In genomic region chr1:109423498-109423897, GRCh38 we compare ENCODE assay signal across 13 cellular contexts. TPM values are rescaled to one million over a fixed set of nuclear protein-coding genes. Genes with fewer than 3 reads are reported as not detected.
DNase-seq lines count a peak whose midpoint lies in the region; TF ChIP-seq lines count a peak whose summit lies in the region.
"Had no signal": no experiment of that assay in that cellular context is flagged by ENCODE, and none has a peak within 500 bp of the region (broad histone marks: within the 10 kb centered on the region; RNA-seq: fewer than 3 reads in every experiment).

No MANE protein-coding gene starts in this region.

- peaks cover 34% of the 10 kb centered on the region for H3F3A ChIP-seq in PC-9 (ENCODE audit: insufficient read depth, low read depth)

- H3K27me3 ChIP-seq in breast epithelium (no peaks in the 10 kb centered on the region), PC-9 (ENCODE audit: insufficient read depth, low read depth) (no peaks in the 10 kb centered on the region), vagina (no peaks in the 10 kb centered on the region), dorsolateral prefrontal cortex (no peaks in the 10 kb centered on the region)
- H3K27me3 ChIP-seq in effector memory CD4-positive, alpha-beta T cell (replicated peaks; ENCODE audit: control insufficient read depth, insufficient read depth, low read length, poor library complexity, severe bottlenecking), result no peaks in the 10 kb centered on the region

- H3K4me1 ChIP-seq in breast epithelium, result peaks cover 4 to 12% of the 10 kb centered on the region in 2 donors
- peaks cover 27% of the 10 kb centered on the region for H3K4me1 ChIP-seq in PC-9 (replicated peaks; ENCODE audit: insufficient read depth)
- H3K4me1 ChIP-seq in effector memory CD4-positive, alpha-beta T cell (ENCODE audit: control insufficient read depth, insufficient read depth, low read length, poor library complexity, severe bottlenecking), result peaks cover 7% of the 10 kb centered on the region
- peaks cover 38% of the 10 kb centered on the region for H3K4me1 ChIP-seq in vagina

- H3K4me3 Mint-ChIP-seq in MCF 10A (ENCODE audit: unreplicated experiment), result no peak overlapping the region
- peak overlapping the region; percentile 97 for H3K4me3 Mint-ChIP-seq in type B pancreatic cell

- CTCF ChIA-PET in MCF 10A (lab: Yijun Ruan, JAX) (interaction anchor here (0.6 to 1.1 kb wide), 2 partner anchors 11 to 609 kb away, joined by 3 read pairs; no protein-coding TSS in a partner anchor), PC-9 (lab: Charles Lee) (no interaction called here)

- POLR2A ChIA-PET in MCF 10A (lab: Yijun Ruan, JAX) (interaction anchor here (0.6 to 1.2 kb wide), 5 partner anchors 61 to 205 kb away, joined by 3 to 5 read pairs (median 3); no protein-coding TSS in a partner anchor), PC-9 (lab: Charles Lee; ENCODE audit: unreplicated experiment) (no interaction called here)

- peaks cover 92% of the 10 kb centered on the region for H3K79me2 ChIP-seq in PC-9 (ENCODE audit: low read depth)

- peak overlapping the region; percentile 95 for H3K4me2 ChIP-seq in PC-9

- H2AFZ ChIP-seq in PC-9, result no peak overlapping the region

- intact Hi-C loops in MCF 10A (cut with micrococcal nuclease), result loop anchor here (10.0 kb wide), 1 partner anchor 219 kb away; no protein-coding TSS in a partner anchor
- intact Hi-C loops in breast epithelium (cut with DNase I; ENCODE audit: low total_unique reads), result no loop called here
- intact Hi-C loops in PC-9 (cut with micrococcal nuclease; ENCODE audit: unreplicated experiment), result no loop called here
- intact Hi-C loops in vagina (cut with DNase I), result loop anchor here (10.0 kb wide), 1 partner anchor 111 kb away; the partner anchor contains the start of gene GPR61
- intact Hi-C loops in dorsolateral prefrontal cortex (cut with DNase I), result loop anchor here in 1 of 2 donors (10.0 kb wide), 1 partner anchor 309 kb away; the partner anchor contains the start of gene ELAPOR1

- H3K4me1 Mint-ChIP-seq in MCF 10A (ENCODE audit: insufficient read depth, unreplicated experiment), result peaks cover 24% of the 10 kb centered on the region
- H3K4me1 Mint-ChIP-seq in type B pancreatic cell (ENCODE audit: unreplicated experiment), result peaks cover 24% of the 10 kb centered on the region

- TF ChIP-seq CTCF in MCF 10A (IDR thresholded peaks at IDR 0.05; ENCODE audit: unreplicated experiment) (no peak), breast epithelium (IDR thresholded peaks at IDR 0.05) (no peak), PC-9 (conservative IDR thresholded peaks at IDR 0.05) (no peak), type B pancreatic cell (conservative IDR thresholded peaks at IDR 0.05) (no peak), vagina (IDR thresholded peaks at IDR 0.05) (no peak), dorsolateral prefrontal cortex (IDR thresholded peaks at IDR 0.05 in 54 of 56, conservative IDR thresholded peaks at IDR 0.05 in 2 of 56; ENCODE audit: low read depth in 1 of 56, partially characterized antibody in 56 of 56) (no peak)

- H3K27me3 Mint-ChIP-seq in MCF 10A (ENCODE audit: insufficient read depth, unreplicated experiment) (no peaks in the 10 kb centered on the region), type B pancreatic cell (no peaks in the 10 kb centered on the region)

- H4K20me1 ChIP-seq in PC-9 (ENCODE audit: insufficient read depth), result peaks cover 44% of the 10 kb centered on the region

- H3K9me2 ChIP-seq in PC-9 (ENCODE audit: insufficient read depth), result no peaks in the 10 kb centered on the region

- H3K4me3 ChIP-seq in breast epithelium (no peak overlapping the region), PC-9 (peak overlapping the region; percentile 98; the same call in 1 of the 2 replicates), vagina (no peak overlapping the region), dorsolateral prefrontal cortex (no peak overlapping the region)
- H3K4me3 ChIP-seq in effector memory CD4-positive, alpha-beta T cell (ENCODE audit: insufficient read depth, low read depth, low read length, poor library complexity, severe bottlenecking), result no peak overlapping the region
- H3K4me3 ChIP-seq: prostate gland had no signal

- TF ChIP-seq POLR2A in breast epithelium (IDR thresholded peaks at IDR 0.05) (no peak), vagina (IDR thresholded peaks at IDR 0.05) (no peak)

- no peaks in the 10 kb centered on the region for H3K9me3 ChIP-seq in breast epithelium
- no peaks in the 10 kb centered on the region for H3K9me3 ChIP-seq in PC-9 (ENCODE audit: insufficient read depth, low read depth)
- no peaks in the 10 kb centered on the region for H3K9me3 ChIP-seq in effector memory CD4-positive, alpha-beta T cell (ENCODE audit: control insufficient read depth, low read length)
- H3K9me3 ChIP-seq in vagina, result no peaks in the 10 kb centered on the region
- H3K9me3 ChIP-seq: prostate gland had no signal

- H3K27ac Mint-ChIP-seq in MCF 10A (ENCODE audit: low read depth, unreplicated experiment) (peak overlapping the region; percentile 90), type B pancreatic cell (peak overlapping the region; percentile 3)

- H3K9me3 Mint-ChIP-seq in MCF 10A (ENCODE audit: unreplicated experiment), result no peaks in the 10 kb centered on the region
- no peaks in the 10 kb centered on the region for H3K9me3 Mint-ChIP-seq in type B pancreatic cell

- peaks cover 43% of the 10 kb centered on the region for H3K36me3 Mint-ChIP-seq in MCF 10A (ENCODE audit: insufficient read depth, unreplicated experiment)
- peaks cover 11% of the 10 kb centered on the region for H3K36me3 Mint-ChIP-seq in type B pancreatic cell

- H3K36me3 ChIP-seq in breast epithelium (no peaks in the 10 kb centered on the region), PC-9 (ENCODE audit: low read depth) (peaks cover 20% of the 10 kb centered on the region), vagina (peaks cover 0 to 25% of the 10 kb centered on the region in 2 donors)
- H3K36me3 ChIP-seq in effector memory CD4-positive, alpha-beta T cell (ENCODE audit: control insufficient read depth, insufficient read depth, low read length), result peaks cover 25% of the 10 kb centered on the region

- DNase-seq in MCF 10A (ENCODE audit: unreplicated experiment), result no peak
- no peak for DNase-seq in breast epithelium (ENCODE audit: low spot score in 2 of 2)
- DNase-seq in PC-9, result no peak
- no peak for DNase-seq in effector memory CD4-positive, alpha-beta T cell
- DNase-seq in type B pancreatic cell (ENCODE audit: extremely low spot score, unreplicated experiment), result no peak
- no peak for DNase-seq in vagina (ENCODE audit: extremely low spot score in 2 of 2)
- DNase-seq in dorsolateral prefrontal cortex, result no peak
- DNase-seq in A172 (ENCODE audit: low spot score), result no peak
- DNase-seq: anterior cingulate cortex, NCI-H1048, SW 1271 had no signal

- BruUV-seq in MCF 10A (replicated peaks; lab: Mats Ljungman, UMichigan) (no TSS peak), PC-9 (replicated peaks; lab: Mats Ljungman, UMichigan) (no TSS peak)

- H3K27ac ChIP-seq in breast epithelium, result no peak overlapping the region
- peak overlapping the region; percentile 88 for H3K27ac ChIP-seq in PC-9
- peak overlapping the region; percentile 26 for H3K27ac ChIP-seq in effector memory CD4-positive, alpha-beta T cell (ENCODE audit: insufficient read depth, low read length, poor library complexity, severe bottlenecking)
- no peak overlapping the region for H3K27ac ChIP-seq in vagina
- no peak overlapping the region for H3K27ac ChIP-seq in dorsolateral prefrontal cortex
- H3K27ac ChIP-seq: prostate gland had no signal

RNA-seq across cellular contexts. Expression of gene PSMA5, which starts 2.8 kb away (rescaled TPM):
- total RNA-seq in MCF 10A (2022), result 109 and 113 TPM in 2 replicates
- total RNA-seq in breast epithelium, result 10 to 100 TPM; 23.7 to 36.7 (median 28.8) TPM
- total RNA-seq in PC-9 (2021), result 168 and 172 TPM in 2 replicates
- 84.3 and 85.7 TPM in 2 replicates for total RNA-seq in type B pancreatic cell (ENCODE audit: low replicate concordance)
- 23.1 TPM for total RNA-seq in vagina
- total RNA-seq in dorsolateral prefrontal cortex, result 10 to 100 TPM; 25.5 to 74.2 (median 56.7) TPM
- 142 and 190 TPM in 2 replicates for total RNA-seq in A172 (2014; rRNA removed; shearing (Covaris generic))

RNA-seq across cellular contexts. Expression of gene SORT1, which starts 25.8 kb away (rescaled TPM):
- total RNA-seq in MCF 10A (2022) (13.3 TPM in 2 replicates), breast epithelium (100 to 1,000 TPM in 1 of 3 donors, 10 to 100 TPM in 2; 51.1 to 135 (median 69.8) TPM), PC-9 (2021) (25.7 and 27.9 TPM in 2 replicates), type B pancreatic cell (ENCODE audit: low replicate concordance) (52.3 and 88.6 TPM in 2 replicates), vagina (30.7 TPM), dorsolateral prefrontal cortex (100 to 1,000 TPM; 214 to 579 (median 329) TPM)
- 15.9 and 22.7 TPM in 2 replicates for total RNA-seq in A172 (2014; rRNA removed; shearing (Covaris generic))

RNA-seq across cellular contexts. Expression of gene SYPL2, which starts 42.8 kb away (rescaled TPM):
- not detected in 2 replicates for total RNA-seq in MCF 10A (2022)
- 1 to 10 TPM in 1 of 3 donors, under 1 TPM in 2; 0.44 to 1.4 (median 0.66) TPM for total RNA-seq in breast epithelium
- total RNA-seq in PC-9 (2021), result 0.09 and 0.28 TPM in 2 replicates
- total RNA-seq in type B pancreatic cell (ENCODE audit: low replicate concordance), result 0.33 and 0.58 TPM in 2 replicates
- total RNA-seq in vagina, result 1.5 TPM
- 1 to 10 TPM in 90 of 120 experiments, under 1 TPM in 30; 0.36 to 6.8 (median 1.4) TPM for total RNA-seq in dorsolateral prefrontal cortex
- 0.24 TPM in 1 of 2 replicates, not detected in the other for total RNA-seq in A172 (2014; rRNA removed; shearing (Covaris generic))
- total RNA-seq: dermis microvascular lymphatic vessel endothelial cell had no signal

Comparison
In these comparisons a context has a peak if more than half of its experiments do, and no peak if none do; other contexts are left out.
1. intact Hi-C loops: an anchor here in MCF 10A (10.0 kb wide) and vagina (10.0 kb wide); none called in breast epithelium and PC-9.
2. H3K27ac ChIP-seq: peak in PC-9 (single experiment) and effector memory CD4-positive, alpha-beta T cell (single experiment); none in breast epithelium (0 of 2), vagina (single experiment) and dorsolateral prefrontal cortex (0 of 59).